In genomic region chr7:84187087-84187805, GRCh38 we compare ENCODE assay signal across 18 cellular contexts. TPM values are rescaled to one million over a fixed set of nuclear protein-coding genes. Genes with fewer than 3 reads are reported as not detected.
DNase-seq lines count a peak whose midpoint lies in the region; ATAC-seq and TF ChIP-seq lines count a peak whose summit lies in the region.
"Had no signal": no experiment of that assay in that cellular context is flagged by ENCODE, and none has a peak within 500 bp of the region (broad histone marks: within the 10 kb centered on the region; RNA-seq: fewer than 3 reads in every experiment).

No MANE protein-coding gene starts in this region.

- TF ChIP-seq EP300 in SK-N-SH (IDR thresholded peaks at IDR 0.05; ENCODE audit: borderline replicate concordance in 1 of 2, low read depth in 1 of 2, low read length in 1 of 2): no peak

- intact Hi-C loops in left lung (cut with DNase I): no loop called here

- H3K79me2 ChIP-seq in SK-N-SH (ENCODE audit: insufficient read depth): peaks cover 38% of the 10 kb centered on the region

- DNase-seq in activated naive CD8-positive, alpha-beta T cell treated with anti-CD3 and anti-CD28 coated beads, Interleukin-2, amount 10 ng/mL, durations not matched to agents 7 days and 5 days: no peak
- DNase-seq in activated naive CD8-positive, alpha-beta T cell treated with anti-CD3 and anti-CD28 coated beads, Interleukin-2, amount 50 U/mL, for 24 hours: no peak
- DNase-seq in SK-N-SH (no peak), foreskin keratinocyte (no peak), type B pancreatic cell (ENCODE audit: extremely low spot score, unreplicated experiment) (no peak), HEK293T (ENCODE audit: extremely low spot score) (no peak), left lung (no peak)
- DNase-seq: activated CD4-positive, alpha-beta T cell treated with anti-CD3 and anti-CD28 coated beads for 1 hour; activated CD8-positive, alpha-beta memory T cell treated with anti-CD3 and anti-CD28 coated beads, Interleukin-2, amount 50 U/mL, for 4 hours; GDM1; glutamatergic neuron; KG1; nucleus accumbens; SIG-M5 had no signal

- H3K27ac Mint-ChIP-seq in activated naive CD8-positive, alpha-beta T cell treated with anti-CD3 and anti-CD28 coated beads, Interleukin-2, amount 10 ng/mL, durations not matched to agents 7 days and 5 days: peak overlapping the region; percentile 30
- H3K27ac Mint-ChIP-seq in activated naive CD8-positive, alpha-beta T cell treated with anti-CD3 and anti-CD28 coated beads, Interleukin-2, amount 50 U/mL, for 24 hours: no peak overlapping the region
- no peak overlapping the region for H3K27ac Mint-ChIP-seq in type B pancreatic cell
- H3K27ac Mint-ChIP-seq: activated naive CD8-positive, alpha-beta T cell; memory B cell had no signal

- H4K20me1 ChIP-seq in SK-N-SH (ENCODE audit: insufficient read depth): no peaks in the 10 kb centered on the region

- CTCF ChIA-PET in SK-N-SH (lab: Yijun Ruan, JAX) (interaction anchor here (0.6 to 3.6 kb wide), 3 partner anchors 78 to 450 kb away, joined by 3 to 14 read pairs (median 3); no protein-coding TSS in a partner anchor), HEK293T (lab: Yijun Ruan, JAX) (interaction anchor here (0.5 kb wide), 1 partner anchor 290 kb away, joined by 6 read pairs; no protein-coding TSS in a partner anchor)

- TF ChIP-seq CTCF in SK-N-SH (IDR thresholded peaks at IDR 0.05): no peak
- no peak for TF ChIP-seq CTCF in foreskin keratinocyte (conservative IDR thresholded peaks at IDR 0.05)
- no peak for TF ChIP-seq CTCF in type B pancreatic cell (conservative IDR thresholded peaks at IDR 0.05)
- TF ChIP-seq CTCF in left lung (IDR thresholded peaks at IDR 0.05): no peak

- H2AFZ ChIP-seq in SK-N-SH (ENCODE audit: low read depth): peak overlapping the region; percentile 8; the same call in 1 of the 2 replicates

- peaks cover 30% of the 10 kb centered on the region for H3F3A ChIP-seq in SK-N-SH (replicated peaks; ENCODE audit: insufficient read depth)

- no peak overlapping the region; a peak in 1 of 4 replicates for H3K4me3 ChIP-seq in SK-N-SH (ENCODE audit: low read depth in 2 of 2, low read length in 1 of 2)
- H3K4me3 ChIP-seq in left lung: no peak overlapping the region
- H3K4me3 ChIP-seq: tibial nerve had no signal

- no peak for TF ChIP-seq RAD21 in SK-N-SH (IDR thresholded peaks at IDR 0.05; ENCODE audit: low read length)

- no peak overlapping the region; the same call in 1 of the 2 replicates for H3K9ac ChIP-seq in SK-N-SH

- H3K27me3 Mint-ChIP-seq in activated naive CD8-positive, alpha-beta T cell treated with anti-CD3 and anti-CD28 coated beads, Interleukin-2, amount 10 ng/mL, durations not matched to agents 7 days and 5 days: no peaks in the 10 kb centered on the region
- H3K27me3 Mint-ChIP-seq in activated naive CD8-positive, alpha-beta T cell treated with anti-CD3 and anti-CD28 coated beads, Interleukin-2, amount 50 U/mL, for 24 hours: no peaks in the 10 kb centered on the region
- no peaks in the 10 kb centered on the region for H3K27me3 Mint-ChIP-seq in type B pancreatic cell
- H3K27me3 Mint-ChIP-seq: activated naive CD8-positive, alpha-beta T cell; memory B cell had no signal

- H3K27ac ChIP-seq in SK-N-SH (ENCODE audit: low read depth in 2 of 2, low read length in 1 of 2) (peak overlapping the region; percentile 16 to 65; a peak in 3 of 4 replicates), foreskin keratinocyte (peak overlapping the region; percentile 96), left lung (no peak overlapping the region)
- H3K27ac ChIP-seq: tibial nerve had no signal

- peaks cover 11% of the 10 kb centered on the region for H3K4me1 Mint-ChIP-seq in activated naive CD8-positive, alpha-beta T cell treated with anti-CD3 and anti-CD28 coated beads, Interleukin-2, amount 10 ng/mL, durations not matched to agents 7 days and 5 days
- peaks cover 21% of the 10 kb centered on the region for H3K4me1 Mint-ChIP-seq in activated naive CD8-positive, alpha-beta T cell treated with anti-CD3 and anti-CD28 coated beads, Interleukin-2, amount 50 U/mL, for 24 hours
- H3K4me1 Mint-ChIP-seq in type B pancreatic cell (ENCODE audit: unreplicated experiment): peaks cover 44% of the 10 kb centered on the region
- H3K4me1 Mint-ChIP-seq: memory B cell had no signal

- no peaks in the 10 kb centered on the region for H3K9me2 ChIP-seq in SK-N-SH

- POLR2A ChIA-PET in activated naive CD8-positive, alpha-beta T cell treated with anti-CD3 and anti-CD28 coated beads, Interleukin-2, amount 10 ng/mL, durations not matched to agents 7 days and 5 days (lab: Charles Lee): no interaction called here
- POLR2A ChIA-PET in SK-N-SH (lab: Yijun Ruan, JAX) (no interaction called here), HEK293T (lab: Yijun Ruan, JAX) (no interaction called here)

- peak overlapping the region; percentile 38; the same call in 1 of the 2 replicates for H3K4me2 ChIP-seq in SK-N-SH

- H3K27me3 ChIP-seq in SK-N-SH (ENCODE audit: insufficient read depth) (no peaks in the 10 kb centered on the region), foreskin keratinocyte (no peaks in the 10 kb centered on the region), left lung (no peaks in the 10 kb centered on the region)
- H3K27me3 ChIP-seq: tibial nerve had no signal

- no peaks in the 10 kb centered on the region for H3K9me3 Mint-ChIP-seq in activated naive CD8-positive, alpha-beta T cell treated with anti-CD3 and anti-CD28 coated beads, Interleukin-2, amount 10 ng/mL, durations not matched to agents 7 days and 5 days
- H3K9me3 Mint-ChIP-seq in activated naive CD8-positive, alpha-beta T cell treated with anti-CD3 and anti-CD28 coated beads, Interleukin-2, amount 50 U/mL, for 24 hours: no peaks in the 10 kb centered on the region
- peaks cover 7% of the 10 kb centered on the region for H3K9me3 Mint-ChIP-seq in type B pancreatic cell

- H3K9me3 ChIP-seq in SK-N-SH (no peaks in the 10 kb centered on the region), left lung (no peaks in the 10 kb centered on the region)
- H3K9me3 ChIP-seq: tibial nerve had no signal

- H3K4me3 Mint-ChIP-seq in activated naive CD8-positive, alpha-beta T cell treated with anti-CD3 and anti-CD28 coated beads, Interleukin-2, amount 10 ng/mL, durations not matched to agents 7 days and 5 days: no peak overlapping the region
- H3K4me3 Mint-ChIP-seq in activated naive CD8-positive, alpha-beta T cell treated with anti-CD3 and anti-CD28 coated beads, Interleukin-2, amount 50 U/mL, for 24 hours: no peak overlapping the region
- peak overlapping the region; percentile 12 for H3K4me3 Mint-ChIP-seq in type B pancreatic cell
- H3K4me3 Mint-ChIP-seq: activated naive CD8-positive, alpha-beta T cell; memory B cell had no signal

- H3K36me3 Mint-ChIP-seq in activated naive CD8-positive, alpha-beta T cell treated with anti-CD3 and anti-CD28 coated beads, Interleukin-2, amount 10 ng/mL, durations not matched to agents 7 days and 5 days: no peaks in the 10 kb centered on the region
- no peaks in the 10 kb centered on the region for H3K36me3 Mint-ChIP-seq in activated naive CD8-positive, alpha-beta T cell treated with anti-CD3 and anti-CD28 coated beads, Interleukin-2, amount 50 U/mL, for 24 hours (ENCODE audit: low read depth)
- H3K36me3 Mint-ChIP-seq in type B pancreatic cell: peaks cover 22% of the 10 kb centered on the region
- H3K36me3 Mint-ChIP-seq: activated naive CD8-positive, alpha-beta T cell; memory B cell had no signal

- no peak for ATAC-seq in activated naive CD8-positive, alpha-beta T cell treated with anti-CD3 and anti-CD28 coated beads, Interleukin-2, amount 10 ng/mL, durations not matched to agents 7 days and 5 days (ENCODE audit: low read depth)
- no peak for ATAC-seq in activated naive CD8-positive, alpha-beta T cell treated with anti-CD3 and anti-CD28 coated beads, Interleukin-2, amount 50 U/mL, for 24 hours
- peak; percentile 23 for ATAC-seq in foreskin keratinocyte
- ATAC-seq in HG02623 (IDR thresholded peaks at IDR 0.05; ENCODE audit: unreplicated experiment): no peak
- no peak for ATAC-seq in left lung

- H3K4me1 ChIP-seq in SK-N-SH (ENCODE audit: control insufficient read depth in 1 of 2, insufficient read depth in 2 of 2, low read depth in 1 of 2, low read length in 1 of 2) (peaks cover 0 to 31% of the 10 kb centered on the region in 2 experiments; a peak in 2 of 4 replicates), foreskin keratinocyte (peaks cover 37% of the 10 kb centered on the region), left lung (no peaks in the 10 kb centered on the region)
- H3K4me1 ChIP-seq: tibial nerve had no signal

- H3K36me3 ChIP-seq in SK-N-SH (replicated peaks in 1 of 2; ENCODE audit: control insufficient read depth in 1 of 2, insufficient read depth in 2 of 2, low read length in 1 of 2) (no peaks in the 10 kb centered on the region), left lung (no peaks in the 10 kb centered on the region)
- H3K36me3 ChIP-seq: tibial nerve had no signal

TF ChIP-seq in SK-N-SH, 30 proteins besides CTCF, POLR2A, EP300 and RAD21:
- no peak for TF ChIP-seq TAF1 (IDR thresholded peaks at IDR 0.05; ENCODE audit: borderline replicate concordance, low read depth, low read length)
- TF ChIP-seq SIN3A (IDR thresholded peaks at IDR 0.05; ENCODE audit: borderline replicate concordance, low read depth, low read length): no peak
- TF ChIP-seq MEF2A (IDR thresholded peaks at IDR 0.05; ENCODE audit: borderline replicate concordance, low read depth): no peak
- TF ChIP-seq TEAD4 (IDR thresholded peaks at IDR 0.05; ENCODE audit: borderline replicate concordance, insufficient read depth): no peak

TF ChIP-seq in HEK293T, 16 proteins besides CTCF, POLR2A, EP300 and RAD21 (continues in another document):
- TF ChIP-seq SUZ12 (IDR thresholded peaks at IDR 0.05) (no peak), FOXA1 (IDR thresholded peaks at IDR 0.05) (no peak), FOXK2 (IDR thresholded peaks at IDR 0.05) (no peak), NFRKB (IDR thresholded peaks at IDR 0.05) (no peak), ZNF384 (IDR thresholded peaks at IDR 0.05) (no peak), HDGF (IDR thresholded peaks at IDR 0.05; ENCODE audit: borderline replicate concordance) (no peak), ELF4 (IDR thresholded peaks at IDR 0.05) (no peak), L3MBTL2 (conservative IDR thresholded peaks at IDR 0.05) (no peak)

RNA-seq across cellular contexts. Expression of gene SEMA3A, which starts 7.3 kb away (rescaled TPM):
- 1 to 10 TPM; 3.2 to 3.3 TPM for total RNA-seq in activated naive CD8-positive, alpha-beta T cell treated with anti-CD3 and anti-CD28 coated beads, Interleukin-2, amount 10 ng/mL, durations not matched to agents 7 days and 5 days
- polyA plus RNA-seq in SK-N-SH (2012; rRNA removed) (15.9 and 16.5 TPM in 2 replicates), foreskin keratinocyte (0.66 and 1.0 TPM in 2 replicates)
- 19.7 and 22.3 TPM in 2 replicates for polyA plus RNA-seq in SK-N-SH (2012; cell fraction: cytosol; rRNA removed)
- 9.0 and 20.4 TPM in 2 replicates for polyA plus RNA-seq in SK-N-SH (2012; cell fraction: nucleus; rRNA removed)
- total RNA-seq in foreskin keratinocyte (3.2 and 4.6 TPM in 2 replicates), type B pancreatic cell (ENCODE audit: low replicate concordance) (28.2 and 77.1 TPM in 2 replicates), left lung (10 to 100 TPM in 1 of 2 donors, 1 to 10 TPM in 1; 6.1 to 12.3 TPM)

Comparison
In these comparisons a context has a peak if more than half of its experiments do, and no peak if none do; other contexts are left out.
1. H3K27ac ChIP-seq: peak in SK-N-SH (2 of 2) and foreskin keratinocyte (single experiment); none in left lung (0 of 2).